ENCODE assay signal across 8 cellular contexts in genomic region chr2:170770304-170771048, GRCh38.
DNase-seq lines count a peak whose midpoint lies in the region; ATAC-seq, FAIRE-seq and TF ChIP-seq lines count a peak whose summit lies in the region.

ERICH2 (plus strand) TSS chr2:170770378; CDS start chr2:170770682, 304 bp downstream.

- H3K36me3 Mint-ChIP-seq in nephron (ENCODE audit: low read depth), result no peaks in the 10 kb centered on the region

- H3K4me1 Mint-ChIP-seq in nephron, result peaks cover 9% of the 10 kb centered on the region

- H3K9me3 Mint-ChIP-seq in nephron, result no peaks in the 10 kb centered on the region

- ATAC-seq in GM21515 (IDR thresholded peaks at IDR 0.05; ENCODE audit: unreplicated experiment), result peak; percentile 72

- peak within 1 kb of the TSS; percentile 62 for H3K4me3 ChIP-seq in fibroblast of pulmonary artery (replicated peaks; ENCODE audit: low read depth, low read length)

- no peak for FAIRE-seq in RCC 7860 (lab: Jason Lieb, UNC)

- no peak for TF ChIP-seq CTCF in fibroblast of pulmonary artery (IDR thresholded peaks at IDR 0.05; ENCODE audit: low read length, missing control alignments)
- peak in 2 of 3 experiments; percentile 20 to 29 for TF ChIP-seq CTCF in nephron (IDR thresholded peaks at IDR 0.05; ENCODE audit: unreplicated experiment in 3 of 3)

- H3K4me3 Mint-ChIP-seq in nephron, result peak within 1 kb of the TSS; percentile 90 to 92 (median 91)

- peak; percentile 87 for DNase-seq in COLO829 (ENCODE audit: low spot score)
- DNase-seq in HuH-7.5 (ENCODE audit: low spot score), result peak; percentile 72
- peak; percentile 78 for DNase-seq in RCC 7860 (ENCODE audit: low spot score)
- DNase-seq in activated T-helper 1 cell treated with anti-CD3 and anti-CD28 coated beads, Interleukin-2, amount 50 U/mL, for 16 hours (ENCODE audit: low read depth in 1 of 2, low spot score in 1 of 2), result peak; percentile 12 to 52
- DNase-seq in fibroblast of pulmonary artery (ENCODE audit: low read depth), result peak; percentile 34
- DNase-seq in stimulated activated naive CD4-positive, alpha-beta T cell treated with Interleukin-2 at 50 U/mL for 16 hours (lab: John Stamatoyannopoulos, UW), result peak; percentile 71

- H3K27me3 Mint-ChIP-seq in nephron (ENCODE audit: low read depth), result peaks cover 42% of the 10 kb centered on the region

- H3K27ac Mint-ChIP-seq in nephron, result peak within 1 kb of the TSS in 2 of 3 experiments; percentile 31 to 65

Comparison
In these comparisons a context has a peak if more than half of its experiments do, and no peak if none do; other contexts are left out.
1. Peak in every context shown above with its lines: DNase-seq, ATAC-seq and H3K4me3 ChIP-seq.
2. DNase-seq: peak in every context shown above with its lines; median percentile 87 in COLO829; 78 in RCC 7860; 72 in HuH-7.5; 71 in stimulated activated naive CD4-positive, alpha-beta T cell treated with Interleukin-2 at 50 U/mL for 16 hours; 34 in fibroblast of pulmonary artery; 32 in activated T-helper 1 cell treated with anti-CD3 and anti-CD28 coated beads, Interleukin-2, amount 50 U/mL, for 16 hours.